In the genomic region with DNA sequence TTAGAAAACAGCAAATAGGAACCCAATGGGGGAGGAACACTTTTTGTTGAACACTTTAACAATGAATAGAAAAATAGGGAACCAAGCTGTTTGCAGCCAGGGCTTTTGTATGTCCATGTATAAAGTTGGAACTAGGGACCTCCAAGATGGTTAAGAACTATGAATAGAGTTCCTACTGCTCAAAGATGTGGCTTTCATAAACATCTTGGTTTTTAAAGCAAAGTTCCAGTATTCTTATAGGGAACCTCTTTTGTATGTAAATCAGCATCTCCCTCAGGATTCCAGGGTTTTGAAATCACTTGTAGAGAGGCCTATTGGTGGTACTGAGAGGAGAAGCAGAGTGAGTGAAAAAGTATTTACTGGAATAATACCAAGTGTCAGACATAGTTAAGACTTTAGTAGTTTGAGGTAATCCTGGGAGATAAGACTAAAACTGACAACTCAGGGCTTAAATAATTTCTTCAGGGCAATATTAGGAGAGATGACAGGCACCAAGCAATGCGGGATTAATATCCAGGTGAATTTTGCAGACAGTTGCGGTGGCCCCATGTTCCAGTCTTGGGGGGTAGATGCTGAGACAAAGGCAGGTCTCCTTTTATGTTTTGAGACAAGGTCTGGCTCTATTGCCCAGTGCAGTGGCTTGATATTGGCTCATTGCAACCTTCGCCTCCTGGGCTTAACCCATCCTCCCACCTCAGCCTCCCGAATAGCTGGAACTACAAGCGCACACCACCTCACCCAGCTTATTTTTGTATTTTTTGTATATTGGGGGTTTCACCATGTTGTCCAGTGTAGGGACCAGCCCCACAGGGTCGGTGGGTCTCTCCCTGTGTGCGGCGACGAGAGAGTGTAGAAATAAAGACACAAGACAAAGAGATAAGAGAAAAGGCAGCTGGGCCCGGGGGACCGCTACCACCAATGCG, we compare ENCODE assay signal across 1 cellular context.
TF ChIP-seq lines count a peak whose summit lies in the region.

No MANE protein-coding gene starts in this region.

TF ChIP-seq in GM23338, 12 proteins besides CTCF, POLR2A, EP300 and RAD21 (continued from another document):
- TF ChIP-seq, protein P1, sequence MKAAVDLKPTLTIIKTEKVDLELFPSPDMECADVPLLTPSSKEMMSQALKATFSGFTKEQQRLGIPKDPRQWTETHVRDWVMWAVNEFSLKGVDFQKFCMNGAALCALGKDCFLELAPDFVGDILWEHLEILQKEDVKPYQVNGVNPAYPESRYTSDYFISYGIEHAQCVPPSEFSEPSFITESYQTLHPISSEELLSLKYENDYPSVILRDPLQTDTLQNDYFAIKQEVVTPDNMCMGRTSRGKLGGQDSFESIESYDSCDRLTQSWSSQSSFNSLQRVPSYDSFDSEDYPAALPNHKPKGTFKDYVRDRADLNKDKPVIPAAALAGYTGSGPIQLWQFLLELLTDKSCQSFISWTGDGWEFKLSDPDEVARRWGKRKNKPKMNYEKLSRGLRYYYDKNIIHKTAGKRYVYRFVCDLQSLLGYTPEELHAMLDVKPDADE (IDR thresholded peaks at IDR 0.05) = no peak
- no peak for TF ChIP-seq CREB1 (CRISPR knock-in tag; IDR thresholded peaks at IDR 0.05; ENCODE audit: low read depth)
- TF ChIP-seq ZNF331 (CRISPR knock-in tag; IDR thresholded peaks at IDR 0.05; ENCODE audit: low read depth) = no peak
- TF ChIP-seq, protein P2, sequence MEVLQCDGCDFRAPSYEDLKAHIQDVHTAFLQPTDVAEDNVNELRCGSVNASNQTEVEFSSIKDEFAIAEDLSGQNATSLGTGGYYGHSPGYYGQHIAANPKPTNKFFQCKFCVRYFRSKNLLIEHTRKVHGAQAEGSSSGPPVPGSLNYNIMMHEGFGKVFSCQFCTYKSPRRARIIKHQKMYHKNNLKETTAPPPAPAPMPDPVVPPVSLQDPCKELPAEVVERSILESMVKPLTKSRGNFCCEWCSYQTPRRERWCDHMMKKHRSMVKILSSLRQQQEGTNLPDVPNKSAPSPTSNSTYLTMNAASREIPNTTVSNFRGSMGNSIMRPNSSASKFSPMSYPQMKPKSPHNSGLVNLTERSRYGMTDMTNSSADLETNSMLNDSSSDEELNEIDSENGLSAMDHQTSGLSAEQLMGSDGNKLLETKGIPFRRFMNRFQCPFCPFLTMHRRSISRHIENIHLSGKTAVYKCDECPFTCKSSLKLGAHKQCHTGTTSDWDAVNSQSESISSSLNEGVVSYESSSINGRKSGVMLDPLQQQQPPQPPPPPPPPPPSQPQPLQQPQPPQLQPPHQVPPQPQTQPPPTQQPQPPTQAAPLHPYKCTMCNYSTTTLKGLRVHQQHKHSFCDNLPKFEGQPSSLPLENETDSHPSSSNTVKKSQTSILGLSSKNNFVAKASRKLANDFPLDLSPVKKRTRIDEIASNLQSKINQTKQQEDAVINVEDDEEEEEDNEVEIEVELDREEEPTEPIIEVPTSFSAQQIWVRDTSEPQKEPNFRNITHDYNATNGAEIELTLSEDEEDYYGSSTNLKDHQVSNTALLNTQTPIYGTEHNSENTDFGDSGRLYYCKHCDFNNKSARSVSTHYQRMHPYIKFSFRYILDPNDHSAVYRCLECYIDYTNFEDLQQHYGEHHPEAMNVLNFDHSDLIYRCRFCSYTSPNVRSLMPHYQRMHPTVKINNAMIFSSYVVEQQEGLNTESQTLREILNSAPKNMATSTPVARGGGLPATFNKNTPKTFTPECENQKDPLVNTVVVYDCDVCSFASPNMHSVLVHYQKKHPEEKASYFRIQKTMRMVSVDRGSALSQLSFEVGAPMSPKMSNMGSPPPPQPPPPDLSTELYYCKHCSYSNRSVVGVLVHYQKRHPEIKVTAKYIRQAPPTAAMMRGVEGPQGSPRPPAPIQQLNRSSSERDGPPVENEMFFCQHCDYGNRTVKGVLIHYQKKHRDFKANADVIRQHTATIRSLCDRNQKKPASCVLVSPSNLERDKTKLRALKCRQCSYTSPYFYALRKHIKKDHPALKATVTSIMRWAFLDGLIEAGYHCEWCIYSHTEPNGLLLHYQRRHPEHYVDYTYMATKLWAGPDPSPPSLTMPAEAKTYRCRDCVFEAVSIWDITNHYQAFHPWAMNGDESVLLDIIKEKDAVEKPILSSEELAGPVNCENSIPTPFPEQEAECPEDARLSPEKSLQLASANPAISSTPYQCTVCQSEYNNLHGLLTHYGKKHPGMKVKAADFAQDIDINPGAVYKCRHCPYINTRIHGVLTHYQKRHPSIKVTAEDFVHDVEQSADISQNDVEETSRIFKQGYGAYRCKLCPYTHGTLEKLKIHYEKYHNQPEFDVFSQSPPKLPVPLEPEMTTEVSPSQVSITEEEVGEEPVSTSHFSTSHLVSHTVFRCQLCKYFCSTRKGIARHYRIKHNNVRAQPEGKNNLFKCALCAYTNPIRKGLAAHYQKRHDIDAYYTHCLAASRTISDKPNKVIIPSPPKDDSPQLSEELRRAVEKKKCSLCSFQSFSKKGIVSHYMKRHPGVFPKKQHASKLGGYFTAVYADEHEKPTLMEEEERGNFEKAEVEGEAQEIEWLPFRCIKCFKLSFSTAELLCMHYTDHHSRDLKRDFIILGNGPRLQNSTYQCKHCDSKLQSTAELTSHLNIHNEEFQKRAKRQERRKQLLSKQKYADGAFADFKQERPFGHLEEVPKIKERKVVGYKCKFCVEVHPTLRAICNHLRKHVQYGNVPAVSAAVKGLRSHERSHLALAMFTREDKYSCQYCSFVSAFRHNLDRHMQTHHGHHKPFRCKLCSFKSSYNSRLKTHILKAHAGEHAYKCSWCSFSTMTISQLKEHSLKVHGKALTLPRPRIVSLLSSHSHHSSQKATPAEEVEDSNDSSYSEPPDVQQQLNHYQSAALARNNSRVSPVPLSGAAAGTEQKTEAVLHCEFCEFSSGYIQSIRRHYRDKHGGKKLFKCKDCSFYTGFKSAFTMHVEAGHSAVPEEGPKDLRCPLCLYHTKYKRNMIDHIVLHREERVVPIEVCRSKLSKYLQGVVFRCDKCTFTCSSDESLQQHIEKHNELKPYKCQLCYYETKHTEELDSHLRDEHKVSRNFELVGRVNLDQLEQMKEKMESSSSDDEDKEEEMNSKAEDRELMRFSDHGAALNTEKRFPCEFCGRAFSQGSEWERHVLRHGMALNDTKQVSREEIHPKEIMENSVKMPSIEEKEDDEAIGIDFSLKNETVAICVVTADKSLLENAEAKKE (CRISPR knock-in tag; IDR thresholded peaks at IDR 0.05) = no peak
- TF ChIP-seq STAT1 (IDR thresholded peaks at IDR 0.05; ENCODE audit: unreplicated experiment) = no peak
- TF ChIP-seq NANOG (IDR thresholded peaks at IDR 0.05; ENCODE audit: borderline replicate concordance) = no peak
- TF ChIP-seq ZNF114 (CRISPR knock-in tag; IDR thresholded peaks at IDR 0.05) = no peak
- TF ChIP-seq, protein P3, sequence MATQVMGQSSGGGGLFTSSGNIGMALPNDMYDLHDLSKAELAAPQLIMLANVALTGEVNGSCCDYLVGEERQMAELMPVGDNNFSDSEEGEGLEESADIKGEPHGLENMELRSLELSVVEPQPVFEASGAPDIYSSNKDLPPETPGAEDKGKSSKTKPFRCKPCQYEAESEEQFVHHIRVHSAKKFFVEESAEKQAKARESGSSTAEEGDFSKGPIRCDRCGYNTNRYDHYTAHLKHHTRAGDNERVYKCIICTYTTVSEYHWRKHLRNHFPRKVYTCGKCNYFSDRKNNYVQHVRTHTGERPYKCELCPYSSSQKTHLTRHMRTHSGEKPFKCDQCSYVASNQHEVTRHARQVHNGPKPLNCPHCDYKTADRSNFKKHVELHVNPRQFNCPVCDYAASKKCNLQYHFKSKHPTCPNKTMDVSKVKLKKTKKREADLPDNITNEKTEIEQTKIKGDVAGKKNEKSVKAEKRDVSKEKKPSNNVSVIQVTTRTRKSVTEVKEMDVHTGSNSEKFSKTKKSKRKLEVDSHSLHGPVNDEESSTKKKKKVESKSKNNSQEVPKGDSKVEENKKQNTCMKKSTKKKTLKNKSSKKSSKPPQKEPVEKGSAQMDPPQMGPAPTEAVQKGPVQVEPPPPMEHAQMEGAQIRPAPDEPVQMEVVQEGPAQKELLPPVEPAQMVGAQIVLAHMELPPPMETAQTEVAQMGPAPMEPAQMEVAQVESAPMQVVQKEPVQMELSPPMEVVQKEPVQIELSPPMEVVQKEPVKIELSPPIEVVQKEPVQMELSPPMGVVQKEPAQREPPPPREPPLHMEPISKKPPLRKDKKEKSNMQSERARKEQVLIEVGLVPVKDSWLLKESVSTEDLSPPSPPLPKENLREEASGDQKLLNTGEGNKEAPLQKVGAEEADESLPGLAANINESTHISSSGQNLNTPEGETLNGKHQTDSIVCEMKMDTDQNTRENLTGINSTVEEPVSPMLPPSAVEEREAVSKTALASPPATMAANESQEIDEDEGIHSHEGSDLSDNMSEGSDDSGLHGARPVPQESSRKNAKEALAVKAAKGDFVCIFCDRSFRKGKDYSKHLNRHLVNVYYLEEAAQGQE (IDR thresholded peaks at IDR 0.05; ENCODE audit: unreplicated experiment) = no peak
